Comparison of ENCODE assay signal across 8 cellular contexts in genomic region chr1:235253219-235253640, GRCh38.
A peak's percentile ranks its signal among the peaks of the same experiment; 100 is the strongest.
DNase-seq lines count a peak whose midpoint lies in the region; ATAC-seq and TF ChIP-seq lines count a peak whose summit lies in the region.

No MANE protein-coding gene starts in this region.

- DNase-seq in CD4-positive, alpha-beta T cell = peak; percentile 41 to 58 (median 46)
- DNase-seq in GM20000 (ENCODE audit: low spot score) (no peak), LoVo (ENCODE audit: low spot score) (peak; percentile 53), SHP77 (lab: John Stamatoyannopoulos, UW) (peak; percentile 64 to 73), glutamatergic neuron (peak; percentile 72), prostate gland (ENCODE audit: low spot score) (peak; percentile 33), omental fat pad (ENCODE audit: low spot score) (no peak)
- peak; percentile 79 for DNase-seq in activated naive CD4-positive, alpha-beta T cell treated with anti-CD3 and anti-CD28 coated beads for 36 hours

- H3K4me3 Mint-ChIP-seq in CD4-positive, alpha-beta T cell = no peak overlapping the region
- no peak overlapping the region for H3K4me3 Mint-ChIP-seq in activated naive CD4-positive, alpha-beta T cell treated with anti-CD3 and anti-CD28 coated beads for 36 hours
- no peak overlapping the region for H3K4me3 Mint-ChIP-seq in glutamatergic neuron (ENCODE audit: unreplicated experiment)

- H3K36me3 Mint-ChIP-seq in CD4-positive, alpha-beta T cell (ENCODE audit: low read depth) = peaks cover 60% of the 10 kb centered on the region
- H3K36me3 Mint-ChIP-seq in activated naive CD4-positive, alpha-beta T cell treated with anti-CD3 and anti-CD28 coated beads for 36 hours (ENCODE audit: low read depth) = peaks cover 7% of the 10 kb centered on the region
- no peaks in the 10 kb centered on the region for H3K36me3 Mint-ChIP-seq in glutamatergic neuron (ENCODE audit: unreplicated experiment)

- POLR2A ChIA-PET in CD4-positive, alpha-beta T cell (lab: Charles Lee) = interaction anchor here (0.6 to 1.1 kb wide), 5 partner anchors 74 to 251 kb away, joined by 3 to 4 read pairs (median 3); partner anchors contain the start of genes B3GALNT2 and RBM34

- H3K4me3 ChIP-seq in prostate gland = no peak overlapping the region

- no peaks in the 10 kb centered on the region for H3K27me3 ChIP-seq in CD4-positive, alpha-beta T cell (ENCODE audit: control insufficient read depth, insufficient read depth, low read length)
- H3K27me3 ChIP-seq in prostate gland (replicated peaks; ENCODE audit: insufficient read depth) = no peaks in the 10 kb centered on the region

- CTCF ChIA-PET in CD4-positive, alpha-beta T cell (lab: Charles Lee) = interaction anchor here (0.5 to 5.2 kb wide), 22 partner anchors 9 to 163 kb away, joined by 3 to 40 read pairs (median 4); partner anchors contain the start of genes ARID4B, GGPS1 and TBCE
- CTCF ChIA-PET in activated naive CD4-positive, alpha-beta T cell treated with anti-CD3 and anti-CD28 coated beads for 36 hours (lab: Charles Lee) = interaction anchor here (0.6 to 5.9 kb wide), 4 partner anchors 59 to 163 kb away, joined by 3 to 44 read pairs (median 4); no protein-coding TSS in a partner anchor

- no peaks in the 10 kb centered on the region for H3K27me3 Mint-ChIP-seq in CD4-positive, alpha-beta T cell
- H3K27me3 Mint-ChIP-seq in activated naive CD4-positive, alpha-beta T cell treated with anti-CD3 and anti-CD28 coated beads for 36 hours (ENCODE audit: low read depth) = no peaks in the 10 kb centered on the region
- H3K27me3 Mint-ChIP-seq in glutamatergic neuron (ENCODE audit: unreplicated experiment) = no peaks in the 10 kb centered on the region

- no peak for TF ChIP-seq POLR2A in prostate gland (IDR thresholded peaks at IDR 0.05)

- TF ChIP-seq CTCF in CD4-positive, alpha-beta T cell (IDR thresholded peaks at IDR 0.05) = peak; percentile 97
- peak; percentile 72 for TF ChIP-seq CTCF in GM20000 (IDR thresholded peaks at IDR 0.05; ENCODE audit: extremely low read depth, missing control alignments)
- TF ChIP-seq CTCF in glutamatergic neuron (IDR thresholded peaks at IDR 0.05; ENCODE audit: partially characterized antibody, unreplicated experiment) = peak; percentile 65
- peak; percentile 30 to 73 (median 58) for TF ChIP-seq CTCF in prostate gland (IDR thresholded peaks at IDR 0.05)
- peak in 1 of 3 donors; percentile 61 for TF ChIP-seq CTCF in omental fat pad (IDR thresholded peaks at IDR 0.05)

- WGBS in prostate gland = 0% methylated on average over 1 of the region's 1 CpG

- H3K9me3 Mint-ChIP-seq in CD4-positive, alpha-beta T cell = no peaks in the 10 kb centered on the region
- H3K9me3 Mint-ChIP-seq in activated naive CD4-positive, alpha-beta T cell treated with anti-CD3 and anti-CD28 coated beads for 36 hours = no peaks in the 10 kb centered on the region
- no peaks in the 10 kb centered on the region for H3K9me3 Mint-ChIP-seq in glutamatergic neuron (ENCODE audit: unreplicated experiment)

- intact Hi-C loops in CD4-positive, alpha-beta T cell (cut with DNase I, micrococcal nuclease) = loop anchor here (1.0 to 5.0 kb wide), 4 partner anchors 39 to 164 kb away; no protein-coding TSS in a partner anchor
- intact Hi-C loops in activated naive CD4-positive, alpha-beta T cell treated with anti-CD3 and anti-CD28 coated beads for 36 hours (cut with micrococcal nuclease) = loop anchor here (1.0 to 5.0 kb wide), 7 partner anchors 22 to 162 kb away; partner anchors contain the start of gene TOMM20
- intact Hi-C loops in prostate gland (cut with DNase I) = loop anchor here (2.0 to 5.0 kb wide), 2 partner anchors 74 to 164 kb away; partner anchors contain the start of genes ARID4B and GGPS1

- no peaks in the 10 kb centered on the region for H3K9me3 ChIP-seq in CD4-positive, alpha-beta T cell (ENCODE audit: control insufficient read depth, low read length)
- H3K9me3 ChIP-seq in prostate gland = no peaks in the 10 kb centered on the region

- peaks cover 46% of the 10 kb centered on the region for H3K4me1 Mint-ChIP-seq in CD4-positive, alpha-beta T cell (ENCODE audit: low read depth)
- H3K4me1 Mint-ChIP-seq in activated naive CD4-positive, alpha-beta T cell treated with anti-CD3 and anti-CD28 coated beads for 36 hours (ENCODE audit: low read depth) = peaks cover 29% of the 10 kb centered on the region
- H3K4me1 Mint-ChIP-seq in glutamatergic neuron (ENCODE audit: low read depth, unreplicated experiment) = peaks cover 5% of the 10 kb centered on the region

- H3K27ac Mint-ChIP-seq in CD4-positive, alpha-beta T cell = peak overlapping the region; percentile 38
- no peak overlapping the region for H3K27ac Mint-ChIP-seq in activated naive CD4-positive, alpha-beta T cell treated with anti-CD3 and anti-CD28 coated beads for 36 hours
- H3K27ac Mint-ChIP-seq in glutamatergic neuron (ENCODE audit: unreplicated experiment) = no peak overlapping the region

- no peaks in the 10 kb centered on the region for H3K36me3 ChIP-seq in prostate gland

- peak; percentile 97 for ATAC-seq in CD4-positive, alpha-beta T cell (ENCODE audit: poor library complexity)
- no peak for ATAC-seq in omental fat pad (ENCODE audit: low FRiP score)

- no peak overlapping the region for H3K27ac ChIP-seq in CD4-positive, alpha-beta T cell (ENCODE audit: low read depth, low read length)
- no peak overlapping the region for H3K27ac ChIP-seq in prostate gland

- no peaks in the 10 kb centered on the region for H3K4me1 ChIP-seq in prostate gland (replicated peaks)

Comparison
In these comparisons a context has a peak if more than half of its experiments do, and no peak if none do; other contexts are left out.
1. DNase-seq: peak in CD4-positive, alpha-beta T cell (10 of 10), LoVo (single experiment), SHP77 (2 of 2), activated naive CD4-positive, alpha-beta T cell treated with anti-CD3 and anti-CD28 coated beads for 36 hours (single experiment), glutamatergic neuron (single experiment) and prostate gland (single experiment); none in GM20000 (single experiment) and omental fat pad (single experiment).